Comparison of ENCODE assay signal across 15 cellular contexts in genomic region chr18:26453370-26454030, GRCh38.
DNase-seq lines count a peak whose midpoint lies in the region; ATAC-seq lines count a peak whose summit lies in the region.
"Had no signal": no experiment of that assay in that cellular context is flagged by ENCODE, and none has a peak within 500 bp of the region (broad histone marks: within the 10 kb centered on the region; RNA-seq: fewer than 3 reads in every experiment).

No MANE protein-coding gene starts in this region.

- ATAC-seq in GM18517 (IDR thresholded peaks at IDR 0.05; ENCODE audit: unreplicated experiment) = peak; percentile 42
- ATAC-seq in GM21786 (IDR thresholded peaks at IDR 0.05; ENCODE audit: unreplicated experiment) = peak; percentile 67
- ATAC-seq: HepG2, PC-3 had no signal

- peak; percentile 40 for DNase-seq in HK-2 (ENCODE audit: unreplicated experiment)
- DNase-seq in kidney glomerular epithelial cell (lab: John Stamatoyannopoulos, UW) = peak; percentile 95
- no peak for DNase-seq in NOMO-1 treated with dmso at 0.1 percent for 144 hours (lab: John Stamatoyannopoulos, UW; ENCODE audit: unreplicated experiment)
- DNase-seq in putamen (ENCODE audit: low spot score) = no peak
- DNase-seq in DMS114 treated with DMSO at 0.1 percent for 48 hours (lab: John Stamatoyannopoulos, UW; ENCODE audit: unreplicated experiment) = no peak
- DNase-seq in activated naive CD4-positive, alpha-beta T cell treated with anti-CD3 and anti-CD28 coated beads, Interleukin-2, amount 50 U/mL, for 16 hours = no peak
- DNase-seq: caudate nucleus, GDM1, NCI-H1694 treated with DMSO at 0.1 percent for 48 hours, PC-3, posterior cingulate gyrus, T-helper 2 cell had no signal

Comparison
In these comparisons a context has a peak if more than half of its experiments do, and no peak if none do; other contexts are left out.
1. DNase-seq: peak in HK-2 (single experiment) and kidney glomerular epithelial cell (single experiment); none in NOMO-1 treated with dmso at 0.1 percent for 144 hours (single experiment), putamen (single experiment), DMS114 treated with DMSO at 0.1 percent for 48 hours (single experiment) and activated naive CD4-positive, alpha-beta T cell treated with anti-CD3 and anti-CD28 coated beads, Interleukin-2, amount 50 U/mL, for 16 hours (single experiment).